Comparison of ENCODE assay signal across 9 cellular contexts in genomic region chr4:98482847-98483806, GRCh38.
DNase-seq lines count a peak whose midpoint lies in the region; ATAC-seq and TF ChIP-seq lines count a peak whose summit lies in the region.
"Had no signal": no experiment of that assay in that cellular context is flagged by ENCODE, and none has a peak within 500 bp of the region (broad histone marks: within the 10 kb centered on the region; RNA-seq: fewer than 3 reads in every experiment).

No MANE protein-coding gene starts in this region.

- no peaks in the 10 kb centered on the region for H3K27me3 Mint-ChIP-seq in activated naive CD4-positive, alpha-beta T cell treated with anti-CD3 and anti-CD28 coated beads for 36 hours (ENCODE audit: low read depth)
- no peaks in the 10 kb centered on the region for H3K27me3 Mint-ChIP-seq in activated T-helper 1 cell treated with anti-CD3 and anti-CD28 coated beads, Interleukin-12 subunit alpha, Interleukin-12 subunit beta, Interleukin-2, Interleukin-4 antibody, amounts not matched to agents 30 ng/mL and 10 ng/mL and 1 ng/mL, durations not matched to agents 14 hours and 24 hours and 36 hours (ENCODE audit: insufficient read depth)

- CTCF ChIA-PET in activated naive CD4-positive, alpha-beta T cell treated with anti-CD3 and anti-CD28 coated beads for 36 hours (lab: Charles Lee): interaction anchor here (0.6 to 2.4 kb wide), 5 partner anchors 15 to 512 kb away, joined by 3 to 10 read pairs (median 4); partner anchors contain the start of gene METAP1

- no peaks in the 10 kb centered on the region for H3K27me3 ChIP-seq in ovary

- intact Hi-C loops in activated naive CD4-positive, alpha-beta T cell treated with anti-CD3 and anti-CD28 coated beads for 36 hours (cut with micrococcal nuclease): loop anchor here (1.0 to 10.0 kb wide), 11 partner anchors 10 to 1362 kb away; partner anchors contain the start of gene RAP1GDS1
- intact Hi-C loops in activated T-helper 1 cell treated with anti-CD3 and anti-CD28 coated beads, Interleukin-12 subunit alpha, Interleukin-12 subunit beta, Interleukin-2, Interleukin-4 antibody, amounts not matched to agents 30 ng/mL and 10 ng/mL and 1 ng/mL, durations not matched to agents 14 hours and 24 hours and 36 hours (cut with micrococcal nuclease): loop anchor here (1.0 to 10.0 kb wide), 14 partner anchors 10 to 1462 kb away; partner anchors contain the start of genes DNAJB14, EIF4E, METAP1 and RAP1GDS1
- intact Hi-C loops in ovary (cut with DNase I): no loop called here

- no peaks in the 10 kb centered on the region for H3K9me3 ChIP-seq in ovary

- TF ChIP-seq POLR2A in ovary (IDR thresholded peaks at IDR 0.05): no peak

- H3K4me1 ChIP-seq in ovary (ENCODE audit: insufficient read depth): peaks cover 6% of the 10 kb centered on the region

- H3K4me3 Mint-ChIP-seq in activated naive CD4-positive, alpha-beta T cell treated with anti-CD3 and anti-CD28 coated beads for 36 hours: peak overlapping the region; percentile 45
- H3K4me3 Mint-ChIP-seq in activated T-helper 1 cell treated with anti-CD3 and anti-CD28 coated beads, Interleukin-12 subunit alpha, Interleukin-12 subunit beta, Interleukin-2, Interleukin-4 antibody, amounts not matched to agents 30 ng/mL and 10 ng/mL and 1 ng/mL, durations not matched to agents 14 hours and 24 hours and 36 hours: peak overlapping the region; percentile 72

- H3K9me3 Mint-ChIP-seq in activated naive CD4-positive, alpha-beta T cell treated with anti-CD3 and anti-CD28 coated beads for 36 hours: no peaks in the 10 kb centered on the region
- H3K9me3 Mint-ChIP-seq in activated T-helper 1 cell treated with anti-CD3 and anti-CD28 coated beads, Interleukin-12 subunit alpha, Interleukin-12 subunit beta, Interleukin-2, Interleukin-4 antibody, amounts not matched to agents 30 ng/mL and 10 ng/mL and 1 ng/mL, durations not matched to agents 14 hours and 24 hours and 36 hours: no peaks in the 10 kb centered on the region

- H3K4me1 Mint-ChIP-seq in activated naive CD4-positive, alpha-beta T cell treated with anti-CD3 and anti-CD28 coated beads for 36 hours (ENCODE audit: low read depth): peaks cover 78% of the 10 kb centered on the region
- H3K4me1 Mint-ChIP-seq in activated T-helper 1 cell treated with anti-CD3 and anti-CD28 coated beads, Interleukin-12 subunit alpha, Interleukin-12 subunit beta, Interleukin-2, Interleukin-4 antibody, amounts not matched to agents 30 ng/mL and 10 ng/mL and 1 ng/mL, durations not matched to agents 14 hours and 24 hours and 36 hours (ENCODE audit: low read depth): peaks cover 92% of the 10 kb centered on the region

- WGBS in ovary, 3 donors: 81 to 89% (median 86%) methylated on average over 10 of the region's 10 CpGs

- DNase-seq in activated naive CD4-positive, alpha-beta T cell treated with anti-CD3 and anti-CD28 coated beads for 36 hours: peak; percentile 74
- DNase-seq in activated naive CD4-positive, alpha-beta T cell (lab: John Stamatoyannopoulos, UW): no peak
- DNase-seq in activated T-helper 1 cell treated with anti-CD3 and anti-CD28 coated beads, Interleukin-12 subunit alpha, Interleukin-12 subunit beta, Interleukin-2, Interleukin-4 antibody, amounts not matched to agents 30 ng/mL and 10 ng/mL and 1 ng/mL, durations not matched to agents 14 hours and 24 hours and 36 hours (ENCODE audit: low spot score): peak; percentile 40
- peak; percentile 49 for DNase-seq in stimulated activated CD4-positive, alpha-beta T cell treated with anti-CD3 and anti-CD28 coated beads, Interleukin-2, amount 100 ng/mL, for 4 hours (ENCODE audit: low read depth)
- DNase-seq in NCI-H1436 treated with DMSO at 0.1 percent for 48 hours (lab: John Stamatoyannopoulos, UW) (no peak), ovary (no peak), cerebellar nuclear complex (lab: John Stamatoyannopoulos, UW) (no peak)

- H3K4me3 ChIP-seq in ovary: no peak overlapping the region

- TF ChIP-seq CTCF in ovary (IDR thresholded peaks at IDR 0.05): no peak

- TF ChIP-seq EP300 in ovary (IDR thresholded peaks at IDR 0.05): no peak

- H3K27ac Mint-ChIP-seq in activated naive CD4-positive, alpha-beta T cell treated with anti-CD3 and anti-CD28 coated beads for 36 hours: peak overlapping the region; percentile 94
- H3K27ac Mint-ChIP-seq in activated T-helper 1 cell treated with anti-CD3 and anti-CD28 coated beads, Interleukin-12 subunit alpha, Interleukin-12 subunit beta, Interleukin-2, Interleukin-4 antibody, amounts not matched to agents 30 ng/mL and 10 ng/mL and 1 ng/mL, durations not matched to agents 14 hours and 24 hours and 36 hours: peak overlapping the region; percentile 98

- H3K36me3 ChIP-seq in ovary: no peaks in the 10 kb centered on the region

- no peak overlapping the region for H3K27ac ChIP-seq in ovary
- H3K27ac ChIP-seq: C4-2B had no signal

- peak; percentile 83 for ATAC-seq in HG03196 (IDR thresholded peaks at IDR 0.05; ENCODE audit: unreplicated experiment)

- peaks cover 11% of the 10 kb centered on the region for H3K36me3 Mint-ChIP-seq in activated naive CD4-positive, alpha-beta T cell treated with anti-CD3 and anti-CD28 coated beads for 36 hours (ENCODE audit: low read depth)
- peaks cover 32% of the 10 kb centered on the region for H3K36me3 Mint-ChIP-seq in activated T-helper 1 cell treated with anti-CD3 and anti-CD28 coated beads, Interleukin-12 subunit alpha, Interleukin-12 subunit beta, Interleukin-2, Interleukin-4 antibody, amounts not matched to agents 30 ng/mL and 10 ng/mL and 1 ng/mL, durations not matched to agents 14 hours and 24 hours and 36 hours (ENCODE audit: low read depth)

Comparison
In these comparisons a context has a peak if more than half of its experiments do, and no peak if none do; other contexts are left out.
1. DNase-seq: peak in activated naive CD4-positive, alpha-beta T cell treated with anti-CD3 and anti-CD28 coated beads for 36 hours (single experiment), activated T-helper 1 cell treated with anti-CD3 and anti-CD28 coated beads, Interleukin-12 subunit alpha, Interleukin-12 subunit beta, Interleukin-2, Interleukin-4 antibody, amounts not matched to agents 30 ng/mL and 10 ng/mL and 1 ng/mL, durations not matched to agents 14 hours and 24 hours and 36 hours (single experiment) and stimulated activated CD4-positive, alpha-beta T cell treated with anti-CD3 and anti-CD28 coated beads, Interleukin-2, amount 100 ng/mL, for 4 hours (single experiment); none in activated naive CD4-positive, alpha-beta T cell (0 of 4), NCI-H1436 treated with DMSO at 0.1 percent for 48 hours (single experiment), ovary (0 of 5) and cerebellar nuclear complex (0 of 2).
2. intact Hi-C loops: an anchor here in activated naive CD4-positive, alpha-beta T cell treated with anti-CD3 and anti-CD28 coated beads for 36 hours (1.0 to 10.0 kb wide) and activated T-helper 1 cell treated with anti-CD3 and anti-CD28 coated beads, Interleukin-12 subunit alpha, Interleukin-12 subunit beta, Interleukin-2, Interleukin-4 antibody, amounts not matched to agents 30 ng/mL and 10 ng/mL and 1 ng/mL, durations not matched to agents 14 hours and 24 hours and 36 hours (1.0 to 10.0 kb wide); none called in ovary.